8 cellular contexts compared by ENCODE assay signal in the genomic region with DNA sequence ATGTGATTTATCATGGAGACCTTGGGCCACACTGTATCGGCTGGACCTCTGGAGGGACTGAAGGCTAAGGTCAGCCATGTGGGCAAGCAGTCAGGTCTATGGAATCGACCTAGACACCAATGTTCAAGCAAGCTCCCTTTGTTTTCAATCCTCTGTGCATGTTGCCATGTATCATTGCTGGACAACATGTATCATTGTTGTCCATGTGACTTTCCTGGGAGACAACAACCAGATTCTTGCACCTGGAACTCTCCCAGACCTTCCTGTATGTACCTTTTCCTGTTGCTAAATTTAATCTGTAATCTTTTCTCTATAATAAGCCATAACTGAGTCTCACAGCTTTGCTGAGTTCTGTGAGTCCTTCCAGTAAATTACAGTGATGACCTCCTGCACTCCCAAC.
"Had no signal": no experiment of that assay in that cellular context is flagged by ENCODE, and none has a peak within 500 bp of the region (broad histone marks: within the 10 kb centered on the region; RNA-seq: fewer than 3 reads in every experiment).

No MANE protein-coding gene starts in this region.

- H3K27ac ChIP-seq: GM23248, HL-60 had no signal

- H3K9me3 ChIP-seq: HAP-1 had no signal

- H3K36me3 ChIP-seq: HAP-1 had no signal

- DNase-seq: GM23248, GOT3, H7, HFFc6 had no signal

- H3K4me3 ChIP-seq: GM23248, HAP-1 had no signal

- ATAC-seq: HCT116, HepG2 had no signal

- H3K4me1 ChIP-seq: HAP-1 had no signal
